Comparison of ENCODE assay signal across 8 cellular contexts in the genomic region with DNA sequence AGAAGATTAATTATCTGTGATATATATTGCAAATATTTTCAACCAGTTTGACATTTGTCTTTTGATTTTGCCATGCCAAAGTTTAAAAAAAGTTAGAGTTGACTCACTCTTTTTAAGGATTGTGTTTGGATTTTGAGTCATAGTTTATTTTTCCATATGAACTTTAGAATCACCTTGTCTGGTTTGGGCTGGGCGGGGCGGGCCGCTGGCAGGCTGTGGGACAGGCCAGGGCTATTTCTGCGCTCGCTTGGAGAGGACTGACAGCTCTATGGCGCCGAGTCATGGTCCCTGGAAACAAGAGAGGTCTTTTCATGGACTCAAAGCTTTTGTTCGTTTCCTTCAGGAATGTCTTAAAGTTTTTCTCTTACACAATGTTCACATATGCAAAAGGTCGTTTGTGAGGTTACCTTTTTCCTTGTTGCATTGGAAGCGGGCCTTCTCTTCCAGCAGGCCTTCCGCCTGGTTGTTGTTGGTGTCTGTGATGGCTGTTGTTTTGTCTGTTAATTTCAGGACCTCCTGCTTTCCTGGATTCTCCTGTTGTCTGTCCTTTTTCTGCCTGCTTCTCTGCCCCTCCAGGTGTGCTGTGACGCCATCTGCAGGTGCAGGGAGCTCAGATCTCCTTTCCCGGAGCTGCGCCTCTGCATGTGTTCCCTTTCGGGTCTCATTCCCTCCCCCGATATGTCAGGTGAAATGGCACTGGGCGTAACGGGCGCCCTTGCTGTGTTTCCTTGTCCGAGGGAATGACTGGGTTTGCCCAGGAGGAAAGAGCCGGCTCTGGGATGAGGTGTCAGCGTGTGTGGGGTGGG. TPM values are rescaled to one million over a fixed set of nuclear protein-coding genes. Genes with fewer than 3 reads are reported as not detected.
DNase-seq lines count a peak whose midpoint lies in the region; ATAC-seq, FAIRE-seq and TF ChIP-seq lines count a peak whose summit lies in the region.
"Had no signal": no experiment of that assay in that cellular context is flagged by ENCODE, and none has a peak within 500 bp of the region (broad histone marks: within the 10 kb centered on the region; RNA-seq: fewer than 3 reads in every experiment).

No MANE protein-coding gene starts in this region.

- 0 out of 2 replicates have a peak overlapping the region, but pooled peaks have one; percentile 4 for H3K4ac ChIP-seq in IMR-90 (ENCODE audit: low read depth, low read length)

- no TSS peak for BruUV-seq in IMR-90 (replicated peaks; lab: Mats Ljungman, UMichigan)
- no TSS peak for BruUV-seq in mammary epithelial cell (replicated peaks; lab: Mats Ljungman, UMichigan)

- peak overlapping the region; percentile 72 for H2AK5ac ChIP-seq in IMR-90 (ENCODE audit: low read depth, low read length)

- 0 out of 2 replicates have a peak overlapping the region, but pooled peaks have one; percentile 0 for H3K14ac ChIP-seq in IMR-90 (replicated peaks; ENCODE audit: low read depth, low read length)

- H4K5ac ChIP-seq in IMR-90 (ENCODE audit: low read depth, low read length), result no peak overlapping the region

- no peak overlapping the region for H4K8ac ChIP-seq in IMR-90 (ENCODE audit: low read depth in 2 of 2, low read length in 2 of 2)

- no peak overlapping the region for H3K9ac ChIP-seq in IMR-90 (ENCODE audit: low read depth, low read length)
- H3K9ac ChIP-seq in mammary epithelial cell (ENCODE audit: insufficient read depth, low read length), result no peak overlapping the region
- H3K9ac ChIP-seq in kidney (ENCODE audit: low read length in 2 of 2), result no peak overlapping the region
- H3K9ac ChIP-seq: parathyroid adenoma had no signal

- no peak overlapping the region for H2BK120ac ChIP-seq in IMR-90 (ENCODE audit: low read depth, low read length)

- in situ Hi-C loops in IMR-90 (cut with MboI; ENCODE audit: low sequenced_read_pairs), result no loop called here
- in situ Hi-C loops in mammary epithelial cell (cut with MboI; ENCODE audit: low sequenced_read_pairs in 2 of 2), result no loop called here

- DNase-seq in IMR-90, result peak; percentile 66
- peak; percentile 68 for DNase-seq in mammary epithelial cell
- peak; percentile 60 for DNase-seq in kidney
- peak; percentile 41 for DNase-seq in stromal cell of bone marrow (ENCODE audit: low read depth)
- DNase-seq in NCI-H2029 (lab: John Stamatoyannopoulos, UW), result no peak

- H3K4me1 ChIP-seq in IMR-90 (ENCODE audit: control insufficient read depth, insufficient read depth, low read length) (peaks cover 13% of the 10 kb centered on the region), mammary epithelial cell (ENCODE audit: insufficient read depth, low read length) (peaks cover 18% of the 10 kb centered on the region), kidney (ENCODE audit: control insufficient read depth in 1 of 2, insufficient read depth in 1 of 2, low read depth in 1 of 2, low read length in 2 of 2) (peaks cover 18 to 30% of the 10 kb centered on the region in 2 donors)

- no peak overlapping the region for H3K56ac ChIP-seq in IMR-90 (ENCODE audit: extremely low read depth, insufficient read depth, low read length)

- H3K79me1 ChIP-seq in IMR-90 (ENCODE audit: low read depth in 1 of 2, low read length in 2 of 2), result peaks cover 28 to 84% of the 10 kb centered on the region in 2 experiments

- H3K79me2 ChIP-seq in mammary epithelial cell (ENCODE audit: insufficient read depth, low read length), result peaks cover 71% of the 10 kb centered on the region

- TF ChIP-seq POLR2A in IMR-90 (IDR thresholded peaks at IDR 0.05; ENCODE audit: low read depth, low read length), result no peak

- H3K27me3 ChIP-seq in IMR-90 (ENCODE audit: control insufficient read depth, insufficient read depth, low read length), result peaks cover 8% of the 10 kb centered on the region; the same call in 1 of the 2 replicates
- no peaks in the 10 kb centered on the region for H3K27me3 ChIP-seq in mammary epithelial cell (ENCODE audit: insufficient read depth, low read length)

- no peak overlapping the region for H3K18ac ChIP-seq in IMR-90 (ENCODE audit: low read depth, low read length)

- TF ChIP-seq CTCF in IMR-90 (conservative IDR thresholded peaks at IDR 0.05; ENCODE audit: low read depth, low read length) (no peak), mammary epithelial cell (conservative IDR thresholded peaks at IDR 0.05 in 1 of 2, IDR thresholded peaks at IDR 0.05 in 1 of 2; ENCODE audit: extremely low read depth in 1 of 2, insufficient read depth in 1 of 2, low read depth in 1 of 2, low read length in 2 of 2) (peak in 1 of 2 donors; percentile 37), kidney (IDR thresholded peaks at IDR 0.05; ENCODE audit: borderline replicate concordance, extremely low read depth, insufficient read depth) (no peak)

- FAIRE-seq in kidney (lab: Jason Lieb, UNC), result no peak

- no peak for TF ChIP-seq RAD21 in IMR-90 (IDR thresholded peaks at IDR 0.05; ENCODE audit: low read length)

- H2AK9ac ChIP-seq in IMR-90 (replicated peaks; ENCODE audit: low read depth, low read length, poor library complexity), result peak overlapping the region; percentile 75

- no peak overlapping the region for H3K23ac ChIP-seq in IMR-90 (ENCODE audit: low read depth, low read length)

- no peak overlapping the region for H4K91ac ChIP-seq in IMR-90 (ENCODE audit: insufficient read depth, low read depth, low read length)

- peak overlapping the region; percentile 33 for H2AFZ ChIP-seq in IMR-90 (replicated peaks; ENCODE audit: low read length, poor library complexity)
- H2AFZ ChIP-seq in mammary epithelial cell (ENCODE audit: low read depth, low read length), result no peak overlapping the region
- H2AFZ ChIP-seq: parathyroid adenoma had no signal

- H2BK20ac ChIP-seq in IMR-90 (ENCODE audit: low read depth, low read length), result no peak overlapping the region

- no peak overlapping the region for H3K4me3 ChIP-seq in IMR-90 (ENCODE audit: insufficient read depth, low read depth, low read length)
- no peak overlapping the region for H3K4me3 ChIP-seq in mammary epithelial cell (replicated peaks in 1 of 3; ENCODE audit: insufficient read depth in 1 of 3, low read depth in 2 of 3, low read length in 3 of 3)
- no peak overlapping the region for H3K4me3 ChIP-seq in kidney (ENCODE audit: low read length in 2 of 2)

- H4K20me1 ChIP-seq in IMR-90 (ENCODE audit: insufficient read depth, low read length), result peaks cover 96% of the 10 kb centered on the region
- no peaks in the 10 kb centered on the region for H4K20me1 ChIP-seq in mammary epithelial cell (ENCODE audit: insufficient read depth, low read length)

- H3K9me3 ChIP-seq in IMR-90 (ENCODE audit: control insufficient read depth, insufficient read depth, low read length) (no peaks in the 10 kb centered on the region; the same call in 1 of the 2 replicates), mammary epithelial cell (replicated peaks; ENCODE audit: insufficient read depth, low read length) (no peaks in the 10 kb centered on the region), kidney (ENCODE audit: control insufficient read depth in 1 of 2, low read length in 2 of 2) (no peaks in the 10 kb centered on the region)

- H2BK15ac ChIP-seq in IMR-90 (ENCODE audit: low read depth, low read length), result 0 out of 3 replicates have a peak overlapping the region, but pooled peaks have one; percentile 46

- POLR2A ChIA-PET in IMR-90 (lab: Charles Lee; ENCODE audit: unreplicated experiment), result no interaction called here

- H3K27ac ChIP-seq in IMR-90 (ENCODE audit: insufficient read depth, low read length), result no peak overlapping the region
- no peak overlapping the region for H3K27ac ChIP-seq in mammary epithelial cell (ENCODE audit: insufficient read depth, low read depth, low read length)
- H3K27ac ChIP-seq in kidney (ENCODE audit: low read depth in 2 of 2, low read length in 2 of 2), result no peak overlapping the region
- H3K27ac ChIP-seq: parathyroid adenoma had no signal

- no peaks in the 10 kb centered on the region for H3K36me3 ChIP-seq in IMR-90 (ENCODE audit: control insufficient read depth, insufficient read depth, low read length)
- H3K36me3 ChIP-seq in mammary epithelial cell (ENCODE audit: insufficient read depth, low read length), result no peaks in the 10 kb centered on the region
- H3K36me3 ChIP-seq in kidney (ENCODE audit: control insufficient read depth in 1 of 2, insufficient read depth in 2 of 2, low read length in 2 of 2), result no peaks in the 10 kb centered on the region

- 92% methylated on average over 6 of the region's 22 CpGs; no CpG with 5 or more reads in 1 of the 2 experiments for WGBS in IMR-90 (ENCODE audit: extremely low coverage in 2 of 2, insufficient read length in 1 of 2), 2 experiments
- whole genome bisulfite sequencing in mammary epithelial cell (ENCODE audit: low coverage, missing lambda C conversion rate), result 71% methylated on average over 17 of the region's 22 CpGs

- no peak overlapping the region for H2BK5ac ChIP-seq in IMR-90 (ENCODE audit: low read depth, low read length, poor library complexity, severe bottlenecking)

- H3K4me2 ChIP-seq in IMR-90 (ENCODE audit: low read depth, low read length), result peak overlapping the region; percentile 3; the same call in 1 of the 2 replicates
- peak overlapping the region; percentile 45 for H3K4me2 ChIP-seq in mammary epithelial cell (ENCODE audit: insufficient read depth, low read depth, low read length)

- intact Hi-C loops in IMR-90 (cut with micrococcal nuclease) (no loop called here), mammary epithelial cell (cut with micrococcal nuclease) (loop anchor here (1.0 kb wide), 2 partner anchors 19 to 133 kb away; no protein-coding TSS in a partner anchor), kidney (cut with DNase I) (no loop called here)

- dilution Hi-C loops in IMR-90 (cut with HindIII; ENCODE audit: low sequenced_read_pairs, unreplicated experiment) (no loop called here), mammary epithelial cell (cut with HindIII; ENCODE audit: low sequenced_read_pairs) (no loop called here)

- peak; percentile 81 for ATAC-seq in IMR-90 (ENCODE audit: low read depth)
- no peak for ATAC-seq in HG03025 (IDR thresholded peaks at IDR 0.05; ENCODE audit: low FRiP score, unreplicated experiment)
- no peak for ATAC-seq in GM18909 (IDR thresholded peaks at IDR 0.05; ENCODE audit: poor library complexity, unreplicated experiment)

- H3K9me1 ChIP-seq in IMR-90 (ENCODE audit: insufficient read depth, low read length), result peaks cover 31% of the 10 kb centered on the region

- CTCF ChIA-PET in IMR-90 (lab: Yijun Ruan, JAX) (no interaction called here), mammary epithelial cell (lab: Charles Lee; ENCODE audit: low non-redundant PET) (no interaction called here)

TF ChIP-seq in IMR-90, 13 proteins besides CTCF, POLR2A, EP300 and RAD21 (continues in another document):
- peak; percentile 73 for TF ChIP-seq FOS (IDR thresholded peaks at IDR 0.05; ENCODE audit: low read depth, low read length)
- peak; percentile 46; the same call in 1 of the 2 replicates for TF ChIP-seq NFE2L2 (IDR thresholded peaks at IDR 0.05; ENCODE audit: low read depth, low read length)
- TF ChIP-seq MXI1 (IDR thresholded peaks at IDR 0.05; ENCODE audit: borderline replicate concordance, low read depth, low read length), result no peak

RNA-seq across cellular contexts. Expression of a gene that starts 53.8 kb away (rescaled TPM):
- total RNA-seq in IMR-90 (2012; rRNA removed) (31.7 and 36.7 TPM in 2 replicates), mammary epithelial cell (10 to 100 TPM; 18.0 to 18.7 TPM), kidney (40.3 TPM)
- polyA plus RNA-seq in IMR-90 (2012; rRNA removed) (20.6 and 21.4 TPM in 2 replicates), mammary epithelial cell (17.3 TPM), kidney (ENCODE audit: insufficient read depth, low read depth, low replicate concordance) (20.8 TPM)
- 15.9 and 20.4 TPM in 2 replicates for polyA plus RNA-seq in IMR-90 (2012; cell fraction: cytosol; rRNA removed)
- 12.2 and 16.8 TPM in 2 replicates for polyA plus RNA-seq in IMR-90 (2012; cell fraction: nucleus; rRNA removed; ENCODE audit: low replicate concordance)
- polyA minus RNA-seq in mammary epithelial cell, result 18.8 TPM
